In genomic region chr2:54979645-54980044, GRCh38 we compare ENCODE assay signal across 13 cellular contexts.
DNase-seq lines count a peak whose midpoint lies in the region; TF ChIP-seq lines count a peak whose summit lies in the region.
"Had no signal": no experiment of that assay in that cellular context is flagged by ENCODE, and none has a peak within 500 bp of the region (broad histone marks: within the 10 kb centered on the region; RNA-seq: fewer than 3 reads in every experiment).

No MANE protein-coding gene starts in this region.

- H3K27me3 ChIP-seq in PC-9 (ENCODE audit: insufficient read depth, low read depth) (no peaks in the 10 kb centered on the region), trophoblast cell (ENCODE audit: insufficient read depth, low read length) (no peaks in the 10 kb centered on the region)

- H3K4me3 ChIP-seq in PC-9 (no peak overlapping the region), trophoblast cell (ENCODE audit: low read depth, low read length) (no peak overlapping the region)

- H3K79me2 ChIP-seq in PC-9 (ENCODE audit: low read depth) (peaks cover 97% of the 10 kb centered on the region), trophoblast cell (ENCODE audit: control insufficient read depth, insufficient read depth, low read length, poor library complexity) (peaks cover 3% of the 10 kb centered on the region)

- H3K36me3 ChIP-seq in PC-9 (ENCODE audit: low read depth) = peaks cover 89% of the 10 kb centered on the region
- peaks cover 4 to 8% of the 10 kb centered on the region in 2 experiments for H3K36me3 ChIP-seq in trophoblast cell (ENCODE audit: control insufficient read depth in 1 of 2, insufficient read depth in 2 of 2, low read length in 2 of 2)

- DNase-seq in EH (ENCODE audit: low read depth) (peak; percentile 21), PC-9 (peak; percentile 34 to 88), fibroblast of peridontal ligament (ENCODE audit: extremely low read depth) (peak; percentile 31), trophoblast cell (peak; percentile 10 to 56), mesenteric fat pad (ENCODE audit: low spot score) (no peak), NCI-H1048 (lab: John Stamatoyannopoulos, UW) (no peak), T-helper 9 cell (no peak), osteocyte (ENCODE audit: extremely low spot score, unreplicated experiment) (no peak)
- DNase-seq: activated T-cell treated with anti-CD3 and anti-CD28 coated beads, Interleukin-2, amount 50 U/mL, for 4 hours; NCI-H226; RPMI8226; WERI-Rb-1 had no signal

- peaks cover 50% of the 10 kb centered on the region for H3K4me1 Mint-ChIP-seq in osteocyte (ENCODE audit: unreplicated experiment)

- H3K79me1 ChIP-seq in trophoblast cell (ENCODE audit: low read length) = no peaks in the 10 kb centered on the region

- peaks cover 36% of the 10 kb centered on the region for H3K36me3 Mint-ChIP-seq in osteocyte (ENCODE audit: unreplicated experiment)

- no peak overlapping the region for H3K4me3 Mint-ChIP-seq in osteocyte (ENCODE audit: unreplicated experiment)
- H3K4me3 Mint-ChIP-seq: activated T-cell treated with anti-CD3 and anti-CD28 coated beads, Interleukin-2, amount 50 U/mL, for 4 hours; stimulated activated memory B cell treated with anti-CD40 and anti-IgM and Interleukin-4, amounts not matched to agents 10 μg/mL and 1 μg/mL and 100 μg/mL, for 72 hours had no signal

- no peaks in the 10 kb centered on the region for H3K9me3 Mint-ChIP-seq in osteocyte (ENCODE audit: unreplicated experiment)
- H3K9me3 Mint-ChIP-seq: activated T-cell treated with anti-CD3 and anti-CD28 coated beads, Interleukin-2, amount 50 U/mL, for 4 hours; stimulated activated memory B cell treated with anti-CD40 and anti-IgM and Interleukin-4, amounts not matched to agents 10 μg/mL and 1 μg/mL and 100 μg/mL, for 72 hours had no signal

- peaks cover 98% of the 10 kb centered on the region for H3F3A ChIP-seq in PC-9 (ENCODE audit: insufficient read depth, low read depth)

- no peaks in the 10 kb centered on the region for H3K9me2 ChIP-seq in PC-9 (ENCODE audit: insufficient read depth)

- H3K9ac ChIP-seq in trophoblast cell (ENCODE audit: low read length) = no peak overlapping the region

- CTCF ChIA-PET in PC-9 (lab: Charles Lee) = no interaction called here

- H3K18ac ChIP-seq in trophoblast cell (ENCODE audit: low read length) = no peak overlapping the region

- no peak overlapping the region for H3K23ac ChIP-seq in trophoblast cell (ENCODE audit: low read length)

- no peak overlapping the region for H2AK5ac ChIP-seq in trophoblast cell (ENCODE audit: low read length)

- H3K4me2 ChIP-seq in PC-9 (peak overlapping the region; percentile 12; the same call in 1 of the 2 replicates), trophoblast cell (ENCODE audit: low read length) (no peak overlapping the region)

- H4K12ac ChIP-seq in trophoblast cell (ENCODE audit: low read depth, low read length) = no peak overlapping the region

- no TSS peak for BruUV-seq in PC-9 (replicated peaks; lab: Mats Ljungman, UMichigan)

- H3K27me3 Mint-ChIP-seq in osteocyte (ENCODE audit: unreplicated experiment) = no peaks in the 10 kb centered on the region
- H3K27me3 Mint-ChIP-seq: stimulated activated memory B cell treated with anti-CD40 and anti-IgM and Interleukin-4, amounts not matched to agents 10 μg/mL and 1 μg/mL and 100 μg/mL, for 72 hours had no signal

- WGBS in trophoblast cell (ENCODE audit: extremely low coverage, insufficient coverage, insufficient read length) = no CpG with 5 or more reads among the region's 2 CpGs

- no peak overlapping the region for H4K91ac ChIP-seq in trophoblast cell (ENCODE audit: low read depth, low read length)

- POLR2A ChIA-PET in PC-9 (lab: Charles Lee; ENCODE audit: unreplicated experiment) = interaction anchor here (0.5 to 0.6 kb wide), 2 partner anchors 55 to 72 kb away, joined by 4 read pairs; no protein-coding TSS in a partner anchor

- H2BK5ac ChIP-seq in trophoblast cell (ENCODE audit: low read depth, low read length, poor library complexity) = no peak overlapping the region

- H4K8ac ChIP-seq in trophoblast cell (ENCODE audit: low read depth, low read length) = no peak overlapping the region

- H2AFZ ChIP-seq in PC-9 (no peak overlapping the region), trophoblast cell (ENCODE audit: insufficient read depth, low read length, poor library complexity) (no peak overlapping the region)

- H2BK120ac ChIP-seq in trophoblast cell (ENCODE audit: insufficient read depth, low read length, poor library complexity) = no peak overlapping the region

- H3K14ac ChIP-seq in trophoblast cell (ENCODE audit: low read length) = no peak overlapping the region

- TF ChIP-seq CTCF in PC-9 (conservative IDR thresholded peaks at IDR 0.05) = no peak
- no peak for TF ChIP-seq CTCF in osteocyte (IDR thresholded peaks at IDR 0.05)

- peaks cover 97% of the 10 kb centered on the region for H4K20me1 ChIP-seq in PC-9 (ENCODE audit: insufficient read depth)

- H3K9me3 ChIP-seq in PC-9 (ENCODE audit: insufficient read depth, low read depth) (no peaks in the 10 kb centered on the region), trophoblast cell (ENCODE audit: insufficient read depth, low read depth, low read length) (no peaks in the 10 kb centered on the region)

- H2BK12ac ChIP-seq in trophoblast cell (ENCODE audit: low read length) = no peak overlapping the region

- H3K4me1 ChIP-seq in PC-9 (replicated peaks; ENCODE audit: insufficient read depth) (peaks cover 44% of the 10 kb centered on the region), trophoblast cell (ENCODE audit: control insufficient read depth in 1 of 2, insufficient read depth in 2 of 2, low read length in 2 of 2) (peaks cover 0 to under 1% of the 10 kb centered on the region in 2 experiments)

- intact Hi-C loops in PC-9 (cut with micrococcal nuclease; ENCODE audit: unreplicated experiment) = loop anchor here (5.0 to 10.0 kb wide), 3 partner anchors 68 to 255 kb away; partner anchors contain the start of gene EML6

- no peak overlapping the region for H3K4ac ChIP-seq in trophoblast cell (ENCODE audit: low read depth, low read length)

- H3K27ac ChIP-seq in PC-9 = peak overlapping the region; percentile 14
- H3K27ac ChIP-seq in trophoblast cell (ENCODE audit: low read depth, low read length) = no peak overlapping the region
- H3K27ac ChIP-seq: WERI-Rb-1 had no signal

- no peak overlapping the region for H3K27ac Mint-ChIP-seq in osteocyte (ENCODE audit: unreplicated experiment)

Comparison
In these comparisons a context has a peak if more than half of its experiments do, and no peak if none do; other contexts are left out.
1. DNase-seq: peak in EH (single experiment), PC-9 (2 of 2), fibroblast of peridontal ligament (single experiment) and trophoblast cell (2 of 2); none in mesenteric fat pad (single experiment), NCI-H1048 (single experiment), T-helper 9 cell (single experiment) and osteocyte (single experiment).